20 cellular contexts compared by ENCODE assay signal in the genomic region with DNA sequence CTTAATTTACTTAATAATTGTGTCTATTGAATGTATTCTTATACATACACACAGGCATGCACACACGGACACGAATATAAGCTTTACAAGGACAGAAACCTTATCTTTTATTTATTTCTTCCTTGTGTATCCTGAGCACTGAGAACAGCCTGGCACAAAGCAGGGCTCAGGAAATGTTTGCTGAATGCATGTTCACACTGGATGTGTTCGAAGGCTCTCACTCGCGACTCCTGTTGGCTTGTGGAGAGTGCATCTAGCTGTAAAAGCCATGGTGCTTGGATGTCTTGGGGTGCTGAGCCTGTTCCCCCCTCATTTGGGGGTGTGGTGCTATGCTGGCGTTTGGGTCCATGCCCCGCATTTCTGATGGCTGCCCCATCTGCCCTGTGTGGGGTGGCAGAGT.
DNase-seq lines count a peak whose midpoint lies in the region; ATAC-seq and TF ChIP-seq lines count a peak whose summit lies in the region.
"Had no signal": no experiment of that assay in that cellular context is flagged by ENCODE, and none has a peak within 500 bp of the region (broad histone marks: within the 10 kb centered on the region; RNA-seq: fewer than 3 reads in every experiment).

No MANE protein-coding gene starts in this region.

- peak; percentile 14 to 18 for DNase-seq in SHP77 (lab: John Stamatoyannopoulos, UW)
- no peak for DNase-seq in SHP77 treated with DMSO at 0.1 percent for 48 hours (lab: John Stamatoyannopoulos, UW)
- no peak for DNase-seq in mucosa of descending colon
- DNase-seq in stimulated activated effector memory CD8-positive, alpha-beta T cell treated with anti-CD3 and anti-CD28 coated beads, Interleukin-12 subunit alpha, Interleukin-12 subunit beta, amount 100 ng/mL, for 72 hours (ENCODE audit: low spot score in 2 of 2), result no peak
- DNase-seq in stimulated activated naive CD8-positive, alpha-beta T cell treated with anti-CD3 and anti-CD28 coated beads, Interleukin-15, amount 100 ng/mL, for 72 hours, result no peak
- DNase-seq: BE2C; Calu3; CD4-positive, alpha-beta memory T cell; HCEC 1CT; Kasumi-1; MM.1S; NCI-H1092; NCI-H146; NCI-H2029 treated with DMSO at 0.1 percent for 48 hours; NCI-H446; NCI-H526 treated with DMSO at 0.1 percent for 48 hours; NK-92 treated with Interleukin-12 subunit alpha and Interleukin-12 subunit beta, amount 100 ng/mL, for 24 hours; OCI-M1 had no signal

- ATAC-seq in mucosa of descending colon (peak; percentile 55), HG02763 (IDR thresholded peaks at IDR 0.05; ENCODE audit: unreplicated experiment) (no peak)
- ATAC-seq in stimulated activated effector memory CD8-positive, alpha-beta T cell treated with anti-CD3 and anti-CD28 coated beads, Interleukin-12 subunit alpha, Interleukin-12 subunit beta, amount 100 ng/mL, for 72 hours, result no peak
- no peak for ATAC-seq in stimulated activated naive CD8-positive, alpha-beta T cell treated with anti-CD3 and anti-CD28 coated beads, Interleukin-15, amount 100 ng/mL, for 72 hours

- no peaks in the 10 kb centered on the region for H3K27me3 Mint-ChIP-seq in stimulated activated naive CD8-positive, alpha-beta T cell treated with anti-CD3 and anti-CD28 coated beads, Interleukin-15, amount 100 ng/mL, for 72 hours

- H3K27ac Mint-ChIP-seq in stimulated activated effector memory CD8-positive, alpha-beta T cell treated with anti-CD3 and anti-CD28 coated beads, Interleukin-12 subunit alpha, Interleukin-12 subunit beta, amount 100 ng/mL, for 72 hours, result no peak overlapping the region
- no peak overlapping the region for H3K27ac Mint-ChIP-seq in stimulated activated naive CD8-positive, alpha-beta T cell treated with anti-CD3 and anti-CD28 coated beads, Interleukin-15, amount 100 ng/mL, for 72 hours

- H3K4me3 Mint-ChIP-seq in stimulated activated effector memory CD8-positive, alpha-beta T cell treated with anti-CD3 and anti-CD28 coated beads, Interleukin-12 subunit alpha, Interleukin-12 subunit beta, amount 100 ng/mL, for 72 hours, result no peak overlapping the region
- no peak overlapping the region for H3K4me3 Mint-ChIP-seq in stimulated activated naive CD8-positive, alpha-beta T cell treated with anti-CD3 and anti-CD28 coated beads, Interleukin-15, amount 100 ng/mL, for 72 hours
- H3K4me3 Mint-ChIP-seq: CD4-positive, alpha-beta memory T cell had no signal

- intact Hi-C loops in mucosa of descending colon (cut with DNase I, micrococcal nuclease), result loop anchor here in 1 of 2 donors (10.0 kb wide), 1 partner anchor 48 kb away; no protein-coding TSS in a partner anchor

- no peaks in the 10 kb centered on the region for H3K9me3 Mint-ChIP-seq in stimulated activated effector memory CD8-positive, alpha-beta T cell treated with anti-CD3 and anti-CD28 coated beads, Interleukin-12 subunit alpha, Interleukin-12 subunit beta, amount 100 ng/mL, for 72 hours
- no peaks in the 10 kb centered on the region for H3K9me3 Mint-ChIP-seq in stimulated activated naive CD8-positive, alpha-beta T cell treated with anti-CD3 and anti-CD28 coated beads, Interleukin-15, amount 100 ng/mL, for 72 hours
- H3K9me3 Mint-ChIP-seq: CD4-positive, alpha-beta memory T cell had no signal

- H3K4me1 Mint-ChIP-seq in stimulated activated effector memory CD8-positive, alpha-beta T cell treated with anti-CD3 and anti-CD28 coated beads, Interleukin-12 subunit alpha, Interleukin-12 subunit beta, amount 100 ng/mL, for 72 hours, result peaks cover 21% of the 10 kb centered on the region
- H3K4me1 Mint-ChIP-seq in stimulated activated naive CD8-positive, alpha-beta T cell treated with anti-CD3 and anti-CD28 coated beads, Interleukin-15, amount 100 ng/mL, for 72 hours, result peaks cover 81% of the 10 kb centered on the region

- no peaks in the 10 kb centered on the region for H3K9me3 ChIP-seq in mucosa of descending colon
- H3K9me3 ChIP-seq: BE2C had no signal

- H3K36me3 Mint-ChIP-seq in stimulated activated effector memory CD8-positive, alpha-beta T cell treated with anti-CD3 and anti-CD28 coated beads, Interleukin-12 subunit alpha, Interleukin-12 subunit beta, amount 100 ng/mL, for 72 hours, result no peaks in the 10 kb centered on the region
- H3K36me3 Mint-ChIP-seq: CD4-positive, alpha-beta memory T cell had no signal

- peak; percentile 64 for TF ChIP-seq CTCF in VCaP (conservative IDR thresholded peaks at IDR 0.05)
- TF ChIP-seq CTCF in mucosa of descending colon (IDR thresholded peaks at IDR 0.05), result no peak

- H3K36me3 ChIP-seq in mucosa of descending colon (ENCODE audit: low read depth), result no peaks in the 10 kb centered on the region

- peak overlapping the region; percentile 95 for H3K27ac ChIP-seq in VCaP

- H3K4me3 ChIP-seq in mucosa of descending colon, result no peak overlapping the region

- H3K4me1 ChIP-seq in mucosa of descending colon (ENCODE audit: low read depth), result peaks cover 27% of the 10 kb centered on the region

Comparison
In these comparisons a context has a peak if more than half of its experiments do, and no peak if none do; other contexts are left out.
1. DNase-seq: peak in SHP77 (2 of 2); none in SHP77 treated with DMSO at 0.1 percent for 48 hours (single experiment), mucosa of descending colon (0 of 3), stimulated activated effector memory CD8-positive, alpha-beta T cell treated with anti-CD3 and anti-CD28 coated beads, Interleukin-12 subunit alpha, Interleukin-12 subunit beta, amount 100 ng/mL, for 72 hours (0 of 2) and stimulated activated naive CD8-positive, alpha-beta T cell treated with anti-CD3 and anti-CD28 coated beads, Interleukin-15, amount 100 ng/mL, for 72 hours (0 of 2).